ENCODE assay signal across 8 cellular contexts in genomic region chr1:40531381-40532061, GRCh38. TPM values are rescaled to one million over a fixed set of nuclear protein-coding genes. Genes with fewer than 3 reads are reported as not detected.
DNase-seq lines count a peak whose midpoint lies in the region; ATAC-seq and TF ChIP-seq lines count a peak whose summit lies in the region.

TSS of gene ZNF684 (plus strand) at chr1:40531637. CDS start at chr1:40533167, 1,530 bp downstream.

- H3K36me3 Mint-ChIP-seq in CD4-positive, alpha-beta T cell (ENCODE audit: low read depth) = peaks cover 22% of the 10 kb centered on the region
- H3K36me3 Mint-ChIP-seq in activated CD4-positive, alpha-beta memory T cell treated with anti-CD3 and anti-CD28 coated beads, Interleukin-2, amount 10 ng/mL, durations not matched to agents 7 days and 5 days (ENCODE audit: low read depth) = peaks cover 37% of the 10 kb centered on the region

- H3K27me3 Mint-ChIP-seq in CD4-positive, alpha-beta T cell = peaks cover 7% of the 10 kb centered on the region
- H3K27me3 Mint-ChIP-seq in activated CD4-positive, alpha-beta memory T cell treated with anti-CD3 and anti-CD28 coated beads, Interleukin-2, amount 10 ng/mL, durations not matched to agents 7 days and 5 days = peaks cover 2% of the 10 kb centered on the region

- H3K4me3 Mint-ChIP-seq in CD4-positive, alpha-beta T cell = peak within 1 kb of the TSS; percentile 95
- peak within 1 kb of the TSS; percentile 96 for H3K4me3 Mint-ChIP-seq in activated CD4-positive, alpha-beta memory T cell treated with anti-CD3 and anti-CD28 coated beads, Interleukin-2, amount 10 ng/mL, durations not matched to agents 7 days and 5 days

- H3K27me3 ChIP-seq in CD4-positive, alpha-beta T cell (ENCODE audit: control insufficient read depth, insufficient read depth, low read length) = no peaks in the 10 kb centered on the region
- H3K27me3 ChIP-seq in ectodermal cell (ENCODE audit: control insufficient read depth, insufficient read depth, low read length, poor library complexity, severe bottlenecking) (peaks cover 3% of the 10 kb centered on the region), lung (ENCODE audit: control insufficient read depth, insufficient read depth) (no peaks in the 10 kb centered on the region)

- H3K9me3 Mint-ChIP-seq in CD4-positive, alpha-beta T cell = peaks cover 3% of the 10 kb centered on the region
- peaks cover 15% of the 10 kb centered on the region for H3K9me3 Mint-ChIP-seq in activated CD4-positive, alpha-beta memory T cell treated with anti-CD3 and anti-CD28 coated beads, Interleukin-2, amount 10 ng/mL, durations not matched to agents 7 days and 5 days

- CTCF ChIA-PET in CD4-positive, alpha-beta T cell (lab: Charles Lee) = interaction anchor here (1.0 to 3.0 kb wide), 6 partner anchors 20 to 388 kb away, joined by 3 to 10 read pairs (median 4); partner anchors contain the start of genes EXO5 and ZFP69B
- CTCF ChIA-PET in activated CD4-positive, alpha-beta memory T cell treated with anti-CD3 and anti-CD28 coated beads, Interleukin-2, amount 10 ng/mL, durations not matched to agents 7 days and 5 days (lab: Charles Lee) = interaction anchor here (0.6 to 2.4 kb wide), 17 partner anchors 10 to 618 kb away, joined by 3 to 15 read pairs (median 4); partner anchors contain the start of genes CITED4, EXO5 and ZFP69

- no peaks in the 10 kb centered on the region for H3K4me1 ChIP-seq in ectodermal cell (ENCODE audit: control insufficient read depth, insufficient read depth, low read length)
- H3K4me1 ChIP-seq in lung (ENCODE audit: control insufficient read depth in 2 of 2, insufficient read depth in 2 of 2, low read length in 2 of 2) = peaks cover 0 to 5% of the 10 kb centered on the region in 2 donors

- H3K9me3 ChIP-seq in CD4-positive, alpha-beta T cell (ENCODE audit: control insufficient read depth, low read length) = peaks cover 5% of the 10 kb centered on the region
- no peaks in the 10 kb centered on the region for H3K9me3 ChIP-seq in ectodermal cell (ENCODE audit: control insufficient read depth, low read length)
- no peaks in the 10 kb centered on the region for H3K9me3 ChIP-seq in lung (ENCODE audit: control insufficient read depth in 2 of 2, insufficient read depth in 1 of 2, low read length in 1 of 2)

- TF ChIP-seq CTCF in CD4-positive, alpha-beta T cell (IDR thresholded peaks at IDR 0.05) = no peak
- no peak for TF ChIP-seq CTCF in lung (IDR thresholded peaks at IDR 0.05; ENCODE audit: control extremely low read depth, extremely low read depth)

- no peaks in the 10 kb centered on the region for H3K36me3 ChIP-seq in ectodermal cell (ENCODE audit: control insufficient read depth, insufficient read depth, low read length)
- H3K36me3 ChIP-seq in lung (ENCODE audit: control insufficient read depth in 2 of 2, insufficient read depth in 2 of 2, low read length in 2 of 2) = peaks cover 0 to 6% of the 10 kb centered on the region in 2 donors

- H3K4me3 ChIP-seq in ectodermal cell (ENCODE audit: insufficient read depth, low read depth, low read length) = peak within 1 kb of the TSS; percentile 81
- peak within 1 kb of the TSS; percentile 74 for H3K4me3 ChIP-seq in lung

- peak within 1 kb of the TSS; percentile 69 for H3K27ac ChIP-seq in CD4-positive, alpha-beta T cell (ENCODE audit: low read depth, low read length)
- H3K27ac ChIP-seq in ectodermal cell (ENCODE audit: insufficient read depth, low read depth, low read length, poor library complexity, severe bottlenecking) (no peak within 1 kb of the TSS), lung (ENCODE audit: low read depth in 1 of 2, low read length in 1 of 2) (peak within 1 kb of the TSS; percentile 84 to 90)

- H3K4me1 Mint-ChIP-seq in CD4-positive, alpha-beta T cell (ENCODE audit: low read depth) = peaks cover 28% of the 10 kb centered on the region
- peaks cover 25% of the 10 kb centered on the region for H3K4me1 Mint-ChIP-seq in activated CD4-positive, alpha-beta memory T cell treated with anti-CD3 and anti-CD28 coated beads, Interleukin-2, amount 10 ng/mL, durations not matched to agents 7 days and 5 days

- DNase-seq in CD4-positive, alpha-beta T cell = peak; percentile 65 to 81 (median 74)
- peak; percentile 89 for DNase-seq in HK-2 (ENCODE audit: unreplicated experiment)
- peak; percentile 96 for DNase-seq in NCI-H82 treated with DMSO at 0.1 percent for 48 hours (lab: John Stamatoyannopoulos, UW; ENCODE audit: unreplicated experiment)
- DNase-seq in activated CD4-positive, alpha-beta memory T cell treated with anti-CD3 and anti-CD28 coated beads, Interleukin-2, amount 10 ng/mL, durations not matched to agents 7 days and 5 days = peak; percentile 85
- DNase-seq in lung (ENCODE audit: low spot score) = peak; percentile 91
- DNase-seq in stimulated activated CD4-positive, alpha-beta T cell treated with anti-CD3 and anti-CD28 coated beads, TNF-alpha, amount 100 ng/mL, for 24 hours (ENCODE audit: low read depth in 3 of 3) = peak; percentile 70 to 84 (median 75)

- intact Hi-C loops in CD4-positive, alpha-beta T cell (cut with DNase I, micrococcal nuclease) = loop anchor here in 1 of 2 experiments (2.0 to 5.0 kb wide), 7 partner anchors 23 to 649 kb away; partner anchors contain the start of genes CAP1, EXO5, RIMS3 and TRIT1

- ATAC-seq in CD4-positive, alpha-beta T cell (ENCODE audit: poor library complexity) = peak; percentile 94
- peak; percentile 92 for ATAC-seq in GM19452 (IDR thresholded peaks at IDR 0.05; ENCODE audit: unreplicated experiment)
- peak; percentile 99 for ATAC-seq in lung (ENCODE audit: insufficient read depth, low FRiP score)

- POLR2A ChIA-PET in CD4-positive, alpha-beta T cell (lab: Charles Lee) = interaction anchor here (0.6 to 2.8 kb wide), 13 partner anchors 23 to 672 kb away, joined by 3 to 13 read pairs (median 4); partner anchors contain the start of genes CITED4, EXO5, NFYC and ZFP69
- POLR2A ChIA-PET in activated CD4-positive, alpha-beta memory T cell treated with anti-CD3 and anti-CD28 coated beads, Interleukin-2, amount 10 ng/mL, durations not matched to agents 7 days and 5 days (lab: Charles Lee) = interaction anchor here (0.7 to 3.0 kb wide), 13 partner anchors 11 to 711 kb away, joined by 3 to 23 read pairs (median 4); partner anchors contain the start of genes EXO5, NFYC, SMAP2 and ZFP69B

- WGBS in ectodermal cell, 2 experiments = 0 to 1% methylated on average over 35 of the region's 35 CpGs
- WGBS in lung, 2 donors = 0% methylated on average over 35 of the region's 35 CpGs

- H3K27ac Mint-ChIP-seq in CD4-positive, alpha-beta T cell = peak within 1 kb of the TSS; percentile 78
- H3K27ac Mint-ChIP-seq in activated CD4-positive, alpha-beta memory T cell treated with anti-CD3 and anti-CD28 coated beads, Interleukin-2, amount 10 ng/mL, durations not matched to agents 7 days and 5 days = peak within 1 kb of the TSS; percentile 81

RNA-seq across cellular contexts. Expression of gene ZNF684, which starts in this region (rescaled TPM):
- total RNA-seq in CD4-positive, alpha-beta T cell = 1 to 10 TPM; 1.3 to 1.7 TPM
- total RNA-seq in activated CD4-positive, alpha-beta memory T cell treated with anti-CD3 and anti-CD28 coated beads, Interleukin-2, amount 10 ng/mL, durations not matched to agents 7 days and 5 days = 1 to 10 TPM; 6.6 to 6.8 TPM
- 4.0 TPM for polyA plus RNA-seq in ectodermal cell (2013, experiment 1 of 4)
- 4.3 TPM for polyA plus RNA-seq in ectodermal cell (2013, experiment 2 of 4)
- polyA plus RNA-seq in ectodermal cell (2013, experiment 3 of 4) = 4.3 TPM
- 4.8 TPM for polyA plus RNA-seq in ectodermal cell (2013, experiment 4 of 4)
- total RNA-seq in lung = 1 to 10 TPM; 4.8 to 5.2 TPM
- polyA plus RNA-seq in lung = 1 to 10 TPM; 1.7 to 3.3 TPM
